In the genomic region with DNA sequence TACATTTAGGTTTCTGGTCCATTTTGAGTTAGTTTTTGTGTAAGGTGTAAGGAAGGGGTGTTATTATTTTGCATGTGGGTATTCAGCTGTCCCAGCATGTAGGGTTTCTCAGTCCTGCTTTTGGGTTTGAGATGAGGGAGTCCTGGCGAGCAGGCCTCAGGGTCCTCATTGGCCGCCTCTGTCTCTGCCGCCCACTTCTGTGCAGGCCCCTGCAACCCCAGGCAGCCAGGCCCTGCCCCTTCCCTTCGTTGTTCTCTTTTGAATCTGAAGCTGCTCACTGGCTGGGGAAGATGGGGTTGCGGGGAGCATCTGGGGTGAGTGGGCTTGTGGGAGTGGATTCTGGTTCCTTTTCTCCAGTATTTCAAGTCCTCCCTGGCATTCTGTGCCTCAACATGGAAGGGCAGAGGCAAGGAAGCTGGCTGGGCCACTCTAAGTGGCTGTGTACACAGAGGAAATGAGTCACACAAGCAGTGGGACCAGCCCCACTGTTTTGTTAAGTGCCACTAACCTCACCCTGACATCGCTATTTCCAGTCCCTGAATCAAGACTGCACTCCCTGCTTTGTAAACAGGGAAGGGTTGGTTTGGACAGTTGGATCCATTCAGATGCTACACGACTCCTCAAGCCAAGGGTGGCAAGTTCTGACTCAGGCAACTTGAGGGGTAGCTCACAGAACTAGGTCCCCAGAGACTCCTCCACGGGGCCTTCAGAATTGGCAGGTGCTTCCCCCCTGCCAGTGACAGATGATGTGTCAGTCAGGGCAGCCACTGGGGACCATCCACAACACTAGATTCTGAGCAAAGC, we compare ENCODE assay signal across 7 cellular contexts. TPM values are rescaled to one million over a fixed set of nuclear protein-coding genes. Genes with fewer than 3 reads are reported as not detected.
DNase-seq lines count a peak whose midpoint lies in the region; ATAC-seq and TF ChIP-seq lines count a peak whose summit lies in the region.
"Not testable (repeated sequence)": the region's sequence is repeated elsewhere in the genome, so short reads cannot be mapped to it uniquely, and the experiment has no call there.

No MANE protein-coding gene starts in this region.

- not testable (repeated sequence) for H3K9me3 Mint-ChIP-seq in activated CD8-positive, alpha-beta memory T cell treated with anti-CD3 and anti-CD28 coated beads, Interleukin-2, amount 10 ng/mL, durations not matched to agents 7 days and 5 days (ENCODE audit: low read depth); neural crest cell

- TF ChIP-seq POLR2A in GM18505 (IDR thresholded peaks at IDR 0.05; ENCODE audit: borderline replicate concordance, extremely low read depth, insufficient read depth, insufficient read length) = not testable (repeated sequence)

- H3K36me3 Mint-ChIP-seq in activated CD8-positive, alpha-beta memory T cell treated with anti-CD3 and anti-CD28 coated beads, Interleukin-2, amount 10 ng/mL, durations not matched to agents 7 days and 5 days; neural crest cell (ENCODE audit: low read depth): not testable (repeated sequence)

- CTCF ChIA-PET in HEK293 (lab: Yijun Ruan, JAX); activated CD8-positive, alpha-beta memory T cell treated with anti-CD3 and anti-CD28 coated beads, Interleukin-2, amount 10 ng/mL, durations not matched to agents 7 days and 5 days (lab: Charles Lee): not testable (repeated sequence)

- H3K27ac Mint-ChIP-seq in activated CD8-positive, alpha-beta memory T cell treated with anti-CD3 and anti-CD28 coated beads, Interleukin-2, amount 10 ng/mL, durations not matched to agents 7 days and 5 days = peak overlapping the region; percentile 82
- H3K27ac Mint-ChIP-seq in neural crest cell (ENCODE audit: unreplicated experiment) = peak overlapping the region; percentile 87

- not testable (repeated sequence) for H3K4me3 ChIP-seq in HEK293 (ENCODE audit: low read depth, low read length)

- peak; percentile 76 for ATAC-seq in GM18505 (IDR thresholded peaks at IDR 0.05; ENCODE audit: unreplicated experiment)
- peak; percentile 75 for ATAC-seq in HG03565 (IDR thresholded peaks at IDR 0.05; ENCODE audit: unreplicated experiment)
- ATAC-seq in activated CD8-positive, alpha-beta memory T cell treated with anti-CD3 and anti-CD28 coated beads, Interleukin-2, amount 10 ng/mL, durations not matched to agents 7 days and 5 days = peak; percentile 96

- not testable (repeated sequence) for H3K27ac ChIP-seq in HEK293 (ENCODE audit: extremely low read depth, low read depth, low read length)

- not testable (repeated sequence) for H3K27me3 Mint-ChIP-seq in activated CD8-positive, alpha-beta memory T cell treated with anti-CD3 and anti-CD28 coated beads, Interleukin-2, amount 10 ng/mL, durations not matched to agents 7 days and 5 days; neural crest cell (ENCODE audit: low read depth)

- not testable (repeated sequence) for H3K4me3 Mint-ChIP-seq in activated CD8-positive, alpha-beta memory T cell treated with anti-CD3 and anti-CD28 coated beads, Interleukin-2, amount 10 ng/mL, durations not matched to agents 7 days and 5 days; neural crest cell

- H3K9me3 ChIP-seq in HEK293 (ENCODE audit: control insufficient read depth, insufficient read depth, low read depth, low read length) = not testable (repeated sequence)

- not testable (repeated sequence) for H3K4me1 ChIP-seq in HEK293 (ENCODE audit: control insufficient read depth, insufficient read depth, low read length)

- DNase-seq in NOMO-1 (lab: John Stamatoyannopoulos, UW; ENCODE audit: unreplicated experiment in 2 of 2) = peak; percentile 3 to 41
- DNase-seq in activated CD8-positive, alpha-beta memory T cell treated with anti-CD3 and anti-CD28 coated beads, Interleukin-2, amount 10 ng/mL, durations not matched to agents 7 days and 5 days = peak; percentile 75
- DNase-seq in fibroblast of peridontal ligament (ENCODE audit: extremely low read depth) = peak; percentile 5
- not testable (repeated sequence) for DNase-seq in neural crest cell (ENCODE audit: low read depth, low spot score)

- not testable (repeated sequence) for H3K36me3 ChIP-seq in HEK293 (ENCODE audit: control insufficient read depth in 2 of 2, insufficient read depth in 1 of 2, low read length in 2 of 2)

- POLR2A ChIA-PET in HEK293 (lab: Yijun Ruan, JAX) = not testable (repeated sequence)

- peaks cover 15% of the 10 kb centered on the region for H3K4me1 Mint-ChIP-seq in activated CD8-positive, alpha-beta memory T cell treated with anti-CD3 and anti-CD28 coated beads, Interleukin-2, amount 10 ng/mL, durations not matched to agents 7 days and 5 days
- not testable (repeated sequence) for H3K4me1 Mint-ChIP-seq in neural crest cell

- TF ChIP-seq CTCF in HEK293 (tag by site-specific recombination; IDR thresholded peaks at IDR 0.05); neural crest cell (conservative IDR thresholded peaks at IDR 0.05): not testable (repeated sequence)

TF ChIP-seq in HEK293, 187 proteins besides CTCF, POLR2A, EP300 and RAD21 (continues in another document):
- TF ChIP-seq SP7 (tag by site-specific recombination; IDR thresholded peaks at IDR 0.05) (peak; percentile 76), SP2 (tag by site-specific recombination; IDR thresholded peaks at IDR 0.05) (peak; percentile 26; the same call in 1 of the 2 replicates), KLF1 (tag by site-specific recombination; IDR thresholded peaks at IDR 0.05) (peak; percentile 73), ZNF600 (tag by site-specific recombination; IDR thresholded peaks at IDR 0.05) (peak; percentile 79), ZEB2 (tag by site-specific recombination; IDR thresholded peaks at IDR 0.05) (0 out of 2 replicates have a peak, but pooled peaks have one; percentile 23), GLIS1 (tag by site-specific recombination; IDR thresholded peaks at IDR 0.05) (peak; percentile 85), GLIS2 (tag by site-specific recombination; IDR thresholded peaks at IDR 0.05) (peak; percentile 80), ZNF629 (tag by site-specific recombination; IDR thresholded peaks at IDR 0.05) (peak; percentile 53; the same call in 1 of the 2 replicates), ZNF335 (tag by site-specific recombination; conservative IDR thresholded peaks at IDR 0.05) (peak; percentile 81)
- TF ChIP-seq, protein P1, sequence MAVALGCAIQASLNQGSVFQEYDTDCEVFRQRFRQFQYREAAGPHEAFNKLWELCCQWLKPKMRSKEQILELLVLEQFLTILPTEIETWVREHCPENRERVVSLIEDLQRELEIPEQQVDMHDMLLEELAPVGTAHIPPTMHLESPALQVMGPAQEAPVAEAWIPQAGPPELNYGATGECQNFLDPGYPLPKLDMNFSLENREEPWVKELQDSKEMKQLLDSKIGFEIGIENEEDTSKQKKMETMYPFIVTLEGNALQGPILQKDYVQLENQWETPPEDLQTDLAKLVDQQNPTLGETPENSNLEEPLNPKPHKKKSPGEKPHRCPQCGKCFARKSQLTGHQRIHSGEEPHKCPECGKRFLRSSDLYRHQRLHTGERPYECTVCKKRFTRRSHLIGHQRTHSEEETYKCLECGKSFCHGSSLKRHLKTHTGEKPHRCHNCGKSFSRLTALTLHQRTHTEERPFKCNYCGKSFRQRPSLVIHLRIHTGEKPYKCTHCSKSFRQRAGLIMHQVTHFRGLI (tag by site-specific recombination; IDR thresholded peaks at IDR 0.05) = peak; percentile 48; the same call in 1 of the 2 replicates
- TF ChIP-seq, protein P2, sequence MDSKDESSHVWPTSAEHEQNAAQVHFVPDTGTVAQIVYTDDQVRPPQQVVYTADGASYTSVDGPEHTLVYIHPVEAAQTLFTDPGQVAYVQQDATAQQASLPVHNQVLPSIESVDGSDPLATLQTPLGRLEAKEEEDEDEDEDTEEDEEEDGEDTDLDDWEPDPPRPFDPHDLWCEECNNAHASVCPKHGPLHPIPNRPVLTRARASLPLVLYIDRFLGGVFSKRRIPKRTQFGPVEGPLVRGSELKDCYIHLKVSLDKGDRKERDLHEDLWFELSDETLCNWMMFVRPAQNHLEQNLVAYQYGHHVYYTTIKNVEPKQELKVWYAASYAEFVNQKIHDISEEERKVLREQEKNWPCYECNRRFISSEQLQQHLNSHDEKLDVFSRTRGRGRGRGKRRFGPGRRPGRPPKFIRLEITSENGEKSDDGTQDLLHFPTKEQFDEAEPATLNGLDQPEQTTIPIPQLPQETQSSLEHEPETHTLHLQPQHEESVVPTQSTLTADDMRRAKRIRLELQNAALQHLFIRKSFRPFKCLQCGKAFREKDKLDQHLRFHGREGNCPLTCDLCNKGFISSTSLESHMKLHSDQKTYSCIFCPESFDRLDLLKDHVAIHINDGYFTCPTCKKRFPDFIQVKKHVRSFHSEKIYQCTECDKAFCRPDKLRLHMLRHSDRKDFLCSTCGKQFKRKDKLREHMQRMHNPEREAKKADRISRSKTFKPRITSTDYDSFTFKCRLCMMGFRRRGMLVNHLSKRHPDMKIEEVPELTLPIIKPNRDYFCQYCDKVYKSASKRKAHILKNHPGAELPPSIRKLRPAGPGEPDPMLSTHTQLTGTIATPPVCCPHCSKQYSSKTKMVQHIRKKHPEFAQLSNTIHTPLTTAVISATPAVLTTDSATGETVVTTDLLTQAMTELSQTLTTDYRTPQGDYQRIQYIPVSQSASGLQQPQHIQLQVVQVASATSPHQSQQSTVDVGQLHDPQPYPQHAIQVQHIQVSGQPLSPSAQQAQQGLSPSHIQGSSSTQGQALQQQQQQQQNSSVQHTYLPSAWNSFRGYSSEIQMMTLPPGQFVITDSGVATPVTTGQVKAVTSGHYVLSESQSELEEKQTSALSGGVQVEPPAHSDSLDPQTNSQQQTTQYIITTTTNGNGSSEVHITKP (tag by site-specific recombination; IDR thresholded peaks at IDR 0.05) = peak; percentile 74
- TF ChIP-seq, protein P3, sequence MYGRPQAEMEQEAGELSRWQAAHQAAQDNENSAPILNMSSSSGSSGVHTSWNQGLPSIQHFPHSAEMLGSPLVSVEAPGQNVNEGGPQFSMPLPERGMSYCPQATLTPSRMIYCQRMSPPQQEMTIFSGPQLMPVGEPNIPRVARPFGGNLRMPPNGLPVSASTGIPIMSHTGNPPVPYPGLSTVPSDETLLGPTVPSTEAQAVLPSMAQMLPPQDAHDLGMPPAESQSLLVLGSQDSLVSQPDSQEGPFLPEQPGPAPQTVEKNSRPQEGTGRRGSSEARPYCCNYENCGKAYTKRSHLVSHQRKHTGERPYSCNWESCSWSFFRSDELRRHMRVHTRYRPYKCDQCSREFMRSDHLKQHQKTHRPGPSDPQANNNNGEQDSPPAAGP (tag by site-specific recombination; IDR thresholded peaks at IDR 0.05) = peak; percentile 93

RNA-seq across cellular contexts. Expression of a gene that starts 28.8 kb away (rescaled TPM):
- 10 to 100 TPM; 49.0 to 51.2 TPM for total RNA-seq in activated CD8-positive, alpha-beta memory T cell treated with anti-CD3 and anti-CD28 coated beads, Interleukin-2, amount 10 ng/mL, durations not matched to agents 7 days and 5 days
- 19.5 and 25.0 TPM in 2 replicates for total RNA-seq in neural crest cell

RNA-seq across cellular contexts. Expression of a gene that starts 29.1 kb away (rescaled TPM):
- 100 to 1,000 TPM in 1 of 2 experiments, 10 to 100 TPM in 1; 79.5 to 104 TPM for total RNA-seq in activated CD8-positive, alpha-beta memory T cell treated with anti-CD3 and anti-CD28 coated beads, Interleukin-2, amount 10 ng/mL, durations not matched to agents 7 days and 5 days
- total RNA-seq in neural crest cell = 1.4 and 2.5 TPM in 2 replicates

Comparison
In these comparisons a context has a peak if more than half of its experiments do, and no peak if none do; other contexts are left out.
1. RNA of a gene that starts 29.1 kb away (total RNA-seq): 79.5 to 104 TPM in activated CD8-positive, alpha-beta memory T cell treated with anti-CD3 and anti-CD28 coated beads, Interleukin-2, amount 10 ng/mL, durations not matched to agents 7 days and 5 days; 1.4 to 2.5 TPM in neural crest cell; every median in the first group is over 10 times any median in the second.
2. Peak in every context shown above with its lines, with median percentiles within 50 percentile points of each other: ATAC-seq.